18 cellular contexts compared by ENCODE assay signal in the genomic region with DNA sequence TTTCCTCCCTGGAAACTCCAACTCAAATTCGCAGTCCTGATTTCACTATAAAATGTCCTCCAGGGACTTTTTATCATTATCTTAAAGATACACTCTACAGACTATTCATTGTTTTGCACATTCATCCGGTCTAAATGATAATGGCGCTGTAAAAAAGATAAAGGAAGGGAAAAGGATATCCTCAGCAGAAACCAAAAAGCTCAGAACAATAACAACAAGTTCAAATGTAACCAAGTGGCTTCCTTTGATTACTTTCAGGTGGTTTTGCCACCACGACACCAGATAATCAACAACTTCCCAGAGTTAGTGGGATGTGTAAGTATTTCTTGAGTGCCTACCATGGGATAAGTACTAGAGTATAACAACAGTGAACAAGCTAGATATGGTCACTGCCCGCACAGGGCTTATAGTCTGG. TPM values are rescaled to one million over a fixed set of nuclear protein-coding genes. Genes with fewer than 3 reads are reported as not detected.
DNase-seq lines count a peak whose midpoint lies in the region; ATAC-seq, FAIRE-seq and TF ChIP-seq lines count a peak whose summit lies in the region.
"Had no signal": no experiment of that assay in that cellular context is flagged by ENCODE, and none has a peak within 500 bp of the region (broad histone marks: within the 10 kb centered on the region; RNA-seq: fewer than 3 reads in every experiment).

No MANE protein-coding gene starts in this region.

- H3K79me2 ChIP-seq in endothelial cell of umbilical vein (ENCODE audit: control insufficient read depth, insufficient read depth, low read length) = peaks cover 3% of the 10 kb centered on the region

- H3K36me3 ChIP-seq in CD4-positive, CD25-positive, alpha-beta regulatory T cell (ENCODE audit: control insufficient read depth, insufficient read depth, low read length) = no peaks in the 10 kb centered on the region
- no peaks in the 10 kb centered on the region for H3K36me3 ChIP-seq in CD8-positive, alpha-beta T cell (ENCODE audit: insufficient read depth, low read length)
- H3K36me3 ChIP-seq in endothelial cell of umbilical vein (ENCODE audit: control insufficient read depth in 2 of 2, extremely low read depth in 1 of 2, insufficient read depth in 2 of 2, low read length in 2 of 2) = no peaks in the 10 kb centered on the region
- H3K36me3 ChIP-seq: SJSA1 had no signal

- TF ChIP-seq CTCF in CD8-positive, alpha-beta T cell (IDR thresholded peaks at IDR 0.05) = no peak
- no peak for TF ChIP-seq CTCF in activated CD8-positive, alpha-beta T cell treated with anti-CD3 and anti-CD28 coated beads for 36 hours (IDR thresholded peaks at IDR 0.05)
- no peak for TF ChIP-seq CTCF in endothelial cell of umbilical vein (IDR thresholded peaks at IDR 0.05; ENCODE audit: extremely low read depth in 1 of 2, insufficient read depth in 1 of 2, low read depth in 1 of 2, low read length in 2 of 2)

- TF ChIP-seq POLR2A in endothelial cell of umbilical vein (IDR thresholded peaks at IDR 0.05; ENCODE audit: low read depth, low read length) = peak; percentile 41

- peak overlapping the region in 1 of 3 donors; percentile 22 for H3K27ac Mint-ChIP-seq in CD4-positive, CD25-positive, alpha-beta regulatory T cell
- peak overlapping the region; percentile 41 for H3K27ac Mint-ChIP-seq in CD8-positive, alpha-beta T cell
- peak overlapping the region; percentile 50 for H3K27ac Mint-ChIP-seq in activated CD8-positive, alpha-beta T cell treated with anti-CD3 and anti-CD28 coated beads for 36 hours
- H3K27ac Mint-ChIP-seq: natural killer cell treated with Interleukin-12 subunit alpha and Interleukin-12 subunit beta and Interleukin-15 and Interleukin-18, amount 100 ng/mL, for 72 hours had no signal

- intact Hi-C loops in CD8-positive, alpha-beta T cell (cut with DNase I, micrococcal nuclease) = no loop called here
- intact Hi-C loops in activated CD8-positive, alpha-beta T cell treated with anti-CD3 and anti-CD28 coated beads for 36 hours (cut with micrococcal nuclease) = no loop called here
- intact Hi-C loops in endothelial cell of umbilical vein (cut with micrococcal nuclease) = loop anchor here (1.0 kb wide), 2 partner anchors 9 to 26 kb away; a partner anchor contains a TSS

- H3K4me2 ChIP-seq in endothelial cell of umbilical vein (ENCODE audit: insufficient read depth, low read length) = peak overlapping the region; percentile 14

- POLR2A ChIA-PET in CD8-positive, alpha-beta T cell (lab: Charles Lee) = interaction anchor here (1.4 to 1.6 kb wide), 2 partner anchors 26 to 27 kb away, joined by 4 to 5 read pairs; a partner anchor contains a TSS
- POLR2A ChIA-PET in activated CD8-positive, alpha-beta T cell treated with anti-CD3 and anti-CD28 coated beads for 36 hours (lab: Charles Lee) = interaction anchor here (0.6 to 0.9 kb wide), 2 partner anchors 27 to 375 kb away, joined by 3 read pairs; a partner anchor contains a TSS
- POLR2A ChIA-PET in endothelial cell of umbilical vein (lab: Charles Lee) = interaction anchor here (0.6 to 1.0 kb wide), 2 partner anchors 10 to 20 kb away, joined by 3 read pairs; no protein-coding TSS in a partner anchor

- peak in 2 of 3 donors; percentile 8 to 44 for DNase-seq in CD4-positive, CD25-positive, alpha-beta regulatory T cell
- DNase-seq in CD8-positive, alpha-beta T cell = no peak
- DNase-seq in activated CD8-positive, alpha-beta T cell treated with anti-CD3 and anti-CD28 coated beads for 36 hours = no peak
- DNase-seq in endothelial cell of umbilical vein (ENCODE audit: low read depth, low spot score) (peak; percentile 74), NCI-H446 treated with DMSO at 0.1 percent for 48 hours (lab: John Stamatoyannopoulos, UW) (no peak)
- DNase-seq: amniotic stem cell; DMS 273 treated with DMSO at 0.1 percent for 48 hours; hypothalamus; kidney; NCI-H1105; NCI-H526 treated with DMSO at 0.1 percent for 48 hours; stimulated activated CD4-positive, alpha-beta T cell treated with anti-CD3 and anti-CD28 coated beads, Interleukin-2, amount 100 ng/mL, for 48 hours had no signal

- FAIRE-seq in endothelial cell of umbilical vein (lab: Jason Lieb, UNC) = peak; percentile 79
- FAIRE-seq: endometrium, GM12891, kidney had no signal

- H3K4me1 Mint-ChIP-seq in CD4-positive, CD25-positive, alpha-beta regulatory T cell = peaks cover 16 to 35% (median 21%) of the 10 kb centered on the region in 4 donors
- H3K4me1 Mint-ChIP-seq in CD8-positive, alpha-beta T cell (ENCODE audit: low read depth) = peaks cover 35% of the 10 kb centered on the region
- H3K4me1 Mint-ChIP-seq in activated CD8-positive, alpha-beta T cell treated with anti-CD3 and anti-CD28 coated beads for 36 hours (ENCODE audit: low read depth) = peaks cover 26% of the 10 kb centered on the region

- H2AFZ ChIP-seq in endothelial cell of umbilical vein (ENCODE audit: low read depth, low read length) = no peak overlapping the region

- H3K36me3 Mint-ChIP-seq in CD4-positive, CD25-positive, alpha-beta regulatory T cell = peaks cover 10% of the 10 kb centered on the region
- peaks cover 13% of the 10 kb centered on the region for H3K36me3 Mint-ChIP-seq in CD8-positive, alpha-beta T cell
- H3K36me3 Mint-ChIP-seq in activated CD8-positive, alpha-beta T cell treated with anti-CD3 and anti-CD28 coated beads for 36 hours (ENCODE audit: low read depth) = peaks cover 22% of the 10 kb centered on the region

- no peaks in the 10 kb centered on the region for H3K27me3 ChIP-seq in CD4-positive, CD25-positive, alpha-beta regulatory T cell (ENCODE audit: control insufficient read depth, insufficient read depth, low read length)
- H3K27me3 ChIP-seq in CD8-positive, alpha-beta T cell (ENCODE audit: insufficient read depth, low read length) = no peaks in the 10 kb centered on the region
- H3K27me3 ChIP-seq in endothelial cell of umbilical vein (ENCODE audit: control insufficient read depth in 2 of 2, insufficient read depth in 2 of 2, low read length in 2 of 2) = no peaks in the 10 kb centered on the region
- H3K27me3 ChIP-seq: SJSA1 had no signal

- no peak overlapping the region for H3K9ac ChIP-seq in endothelial cell of umbilical vein (replicated peaks; ENCODE audit: extremely low read depth, insufficient read depth, low read length)

- H3K27ac ChIP-seq in CD4-positive, CD25-positive, alpha-beta regulatory T cell (ENCODE audit: insufficient read depth, low read length, poor library complexity, severe bottlenecking) = no peak overlapping the region
- H3K27ac ChIP-seq in CD8-positive, alpha-beta T cell (ENCODE audit: low read depth, low read length) = no peak overlapping the region
- no peak overlapping the region for H3K27ac ChIP-seq in endothelial cell of umbilical vein (ENCODE audit: insufficient read depth, low read depth, low read length)
- H3K27ac ChIP-seq: SJSA1 had no signal

- H4K20me1 ChIP-seq in endothelial cell of umbilical vein (replicated peaks; ENCODE audit: control insufficient read depth, extremely low read depth, insufficient read depth, low read length) = no peaks in the 10 kb centered on the region

- H3K9me3 Mint-ChIP-seq in CD4-positive, CD25-positive, alpha-beta regulatory T cell = peaks cover 0 to 10% (median 2%) of the 10 kb centered on the region in 7 donors
- H3K9me3 Mint-ChIP-seq in CD8-positive, alpha-beta T cell = no peaks in the 10 kb centered on the region
- H3K9me3 Mint-ChIP-seq in activated CD8-positive, alpha-beta T cell treated with anti-CD3 and anti-CD28 coated beads for 36 hours = peaks cover 19% of the 10 kb centered on the region
- H3K9me3 Mint-ChIP-seq: natural killer cell treated with Interleukin-12 subunit alpha and Interleukin-12 subunit beta and Interleukin-15 and Interleukin-18, amount 100 ng/mL, for 72 hours had no signal

- ATAC-seq in CD4-positive, CD25-positive, alpha-beta regulatory T cell (ENCODE audit: low read depth in 2 of 2) = peak; percentile 45 to 46
- no peak for ATAC-seq in CD8-positive, alpha-beta T cell
- peak; percentile 39 for ATAC-seq in activated CD8-positive, alpha-beta T cell treated with anti-CD3 and anti-CD28 coated beads for 36 hours
- ATAC-seq in HG02981 (IDR thresholded peaks at IDR 0.05; ENCODE audit: unreplicated experiment) = no peak
- no peak for ATAC-seq in GM18517 (IDR thresholded peaks at IDR 0.05; ENCODE audit: unreplicated experiment)
- ATAC-seq: natural killer cell treated with Interleukin-12 subunit alpha and Interleukin-12 subunit beta and Interleukin-15 and Interleukin-18, amount 100 ng/mL, for 72 hours had no signal

- peak overlapping the region; percentile 24 for H3K4me3 ChIP-seq in CD4-positive, CD25-positive, alpha-beta regulatory T cell (ENCODE audit: low read depth, low read length)
- no peak overlapping the region for H3K4me3 ChIP-seq in CD8-positive, alpha-beta T cell (ENCODE audit: low read depth, low read length)
- no peak overlapping the region for H3K4me3 ChIP-seq in endothelial cell of umbilical vein (replicated peaks in 1 of 3; ENCODE audit: insufficient read depth in 1 of 3, low read depth in 1 of 3, low read length in 3 of 3)
- H3K4me3 ChIP-seq: SJSA1 had no signal

- dilution Hi-C loops in endothelial cell of umbilical vein (cut with MboI; ENCODE audit: extremely low pct_ligation_motif_present, low sequenced_read_pairs) = no loop called here

- BruUV-seq in endothelial cell of umbilical vein (replicated peaks; lab: Mats Ljungman, UMichigan) = no TSS peak

- peaks cover 16% of the 10 kb centered on the region for H3K4me1 ChIP-seq in CD4-positive, CD25-positive, alpha-beta regulatory T cell (ENCODE audit: control insufficient read depth, insufficient read depth, low read length, poor library complexity, severe bottlenecking)
- peaks cover 10% of the 10 kb centered on the region for H3K4me1 ChIP-seq in CD8-positive, alpha-beta T cell (ENCODE audit: insufficient read depth, low read length)
- peaks cover 23% of the 10 kb centered on the region for H3K4me1 ChIP-seq in endothelial cell of umbilical vein (ENCODE audit: control insufficient read depth, extremely low read depth, insufficient read depth, low read length)
- H3K4me1 ChIP-seq: SJSA1 had no signal

- H3K27me3 Mint-ChIP-seq in CD4-positive, CD25-positive, alpha-beta regulatory T cell = no peaks in the 10 kb centered on the region
- H3K27me3 Mint-ChIP-seq in CD8-positive, alpha-beta T cell (ENCODE audit: low read depth) = no peaks in the 10 kb centered on the region
- no peaks in the 10 kb centered on the region for H3K27me3 Mint-ChIP-seq in activated CD8-positive, alpha-beta T cell treated with anti-CD3 and anti-CD28 coated beads for 36 hours
- H3K27me3 Mint-ChIP-seq: natural killer cell treated with Interleukin-12 subunit alpha and Interleukin-12 subunit beta and Interleukin-15 and Interleukin-18, amount 100 ng/mL, for 72 hours had no signal

- H3K9me1 ChIP-seq in endothelial cell of umbilical vein (replicated peaks; ENCODE audit: control insufficient read depth, extremely low read depth, insufficient read depth, low read length) = no peaks in the 10 kb centered on the region

- CTCF ChIA-PET in CD8-positive, alpha-beta T cell (lab: Charles Lee) = no interaction called here
- CTCF ChIA-PET in activated CD8-positive, alpha-beta T cell treated with anti-CD3 and anti-CD28 coated beads for 36 hours (lab: Charles Lee) = no interaction called here
- CTCF ChIA-PET in endothelial cell of umbilical vein (lab: Charles Lee) = interaction anchor here (1.2 to 2.4 kb wide), 3 partner anchors 15 to 98 kb away, joined by 4 to 10 read pairs (median 5); a partner anchor contains a TSS

- no peaks in the 10 kb centered on the region for H3K9me3 ChIP-seq in CD4-positive, CD25-positive, alpha-beta regulatory T cell (ENCODE audit: control insufficient read depth in 2 of 2, low read length in 2 of 2)
- no peaks in the 10 kb centered on the region for H3K9me3 ChIP-seq in CD8-positive, alpha-beta T cell (ENCODE audit: low read length)
- no peaks in the 10 kb centered on the region for H3K9me3 ChIP-seq in endothelial cell of umbilical vein (replicated peaks; ENCODE audit: control insufficient read depth, insufficient read depth, low read length)
- H3K9me3 ChIP-seq: SJSA1 had no signal

- peak overlapping the region in 1 of 4 donors; percentile 8 for H3K4me3 Mint-ChIP-seq in CD4-positive, CD25-positive, alpha-beta regulatory T cell
- no peak overlapping the region for H3K4me3 Mint-ChIP-seq in CD8-positive, alpha-beta T cell
- H3K4me3 Mint-ChIP-seq in activated CD8-positive, alpha-beta T cell treated with anti-CD3 and anti-CD28 coated beads for 36 hours = no peak overlapping the region
- H3K4me3 Mint-ChIP-seq: natural killer cell treated with Interleukin-12 subunit alpha and Interleukin-12 subunit beta and Interleukin-15 and Interleukin-18, amount 100 ng/mL, for 72 hours had no signal

RNA-seq across cellular contexts. Expression of a gene that starts 26.3 kb away (rescaled TPM):
- total RNA-seq in CD4-positive, CD25-positive, alpha-beta regulatory T cell = 19.7 TPM
- 10 to 100 TPM; 27.4 to 41.9 (median 32.8) TPM for polyA plus RNA-seq in CD4-positive, CD25-positive, alpha-beta regulatory T cell
- 10 to 100 TPM; 23.9 to 27.8 TPM for total RNA-seq in CD8-positive, alpha-beta T cell
- total RNA-seq in activated CD8-positive, alpha-beta T cell treated with anti-CD3 and anti-CD28 coated beads for 36 hours = 10 to 100 TPM; 21.8 to 29.9 TPM
- total RNA-seq in endothelial cell of umbilical vein = 149 and 170 TPM in 2 replicates
- 265 and 277 TPM in 2 replicates for polyA plus RNA-seq in endothelial cell of umbilical vein
- polyA plus RNA-seq in endothelial cell of umbilical vein (2011; cell fraction: cytosol; rRNA removed) = 205 and 236 TPM in 2 replicates
- polyA plus RNA-seq in endothelial cell of umbilical vein (2011; cell fraction: nucleus; rRNA removed) = 104 and 123 TPM in 2 replicates
- polyA plus RNA-seq in endothelial cell of umbilical vein (2012) = 187 and 209 TPM in 2 replicates
- polyA minus RNA-seq in endothelial cell of umbilical vein = 189 TPM in 2 replicates
- polyA minus RNA-seq in endothelial cell of umbilical vein (2011; cell fraction: cytosol; rRNA and poly(A)+ RNA removed) = 20.6 TPM
- polyA minus RNA-seq in endothelial cell of umbilical vein (2011; cell fraction: nucleus; rRNA and poly(A)+ RNA removed) = 69.7 and 81.6 TPM in 2 replicates

RNA-seq across cellular contexts. Expression of a gene that starts 27.6 kb away (rescaled TPM):
- total RNA-seq in CD4-positive, CD25-positive, alpha-beta regulatory T cell = 2.2 TPM
- polyA plus RNA-seq in CD4-positive, CD25-positive, alpha-beta regulatory T cell = 1 to 10 TPM in 3 of 4 donors, under 1 TPM in 1; 0.86 to 2.8 (median 1.3) TPM
- total RNA-seq in CD8-positive, alpha-beta T cell = 1 to 10 TPM; 1.5 to 2.3 TPM
- 10 to 100 TPM; 19.5 to 22.3 TPM for total RNA-seq in activated CD8-positive, alpha-beta T cell treated with anti-CD3 and anti-CD28 coated beads for 36 hours
- total RNA-seq in endothelial cell of umbilical vein = 8.5 and 9.2 TPM in 2 replicates
- 3.5 and 4.5 TPM in 2 replicates for polyA plus RNA-seq in endothelial cell of umbilical vein
- 6.4 and 6.8 TPM in 2 replicates for polyA plus RNA-seq in endothelial cell of umbilical vein (2011; cell fraction: cytosol; rRNA removed)
- polyA plus RNA-seq in endothelial cell of umbilical vein (2011; cell fraction: nucleus; rRNA removed) = 4.7 and 5.0 TPM in 2 replicates
- 7.7 and 11.7 TPM in 2 replicates for polyA plus RNA-seq in endothelial cell of umbilical vein (2012)
- polyA minus RNA-seq in endothelial cell of umbilical vein = 7.2 and 8.6 TPM in 2 replicates
- 15.7 TPM for polyA minus RNA-seq in endothelial cell of umbilical vein (2011; cell fraction: cytosol; rRNA and poly(A)+ RNA removed)
- 2.5 and 4.1 TPM in 2 replicates for polyA minus RNA-seq in endothelial cell of umbilical vein (2011; cell fraction: nucleus; rRNA and poly(A)+ RNA removed)

Comparison
In these comparisons a context has a peak if more than half of its experiments do, and no peak if none do; other contexts are left out.
1. ATAC-seq: peak in CD4-positive, CD25-positive, alpha-beta regulatory T cell (2 of 2) and activated CD8-positive, alpha-beta T cell treated with anti-CD3 and anti-CD28 coated beads for 36 hours (single experiment); none in CD8-positive, alpha-beta T cell (single experiment), HG02981 (single experiment) and GM18517 (single experiment).
2. DNase-seq: peak in CD4-positive, CD25-positive, alpha-beta regulatory T cell (2 of 3) and endothelial cell of umbilical vein (single experiment); none in CD8-positive, alpha-beta T cell (0 of 7), activated CD8-positive, alpha-beta T cell treated with anti-CD3 and anti-CD28 coated beads for 36 hours (single experiment) and NCI-H446 treated with DMSO at 0.1 percent for 48 hours (single experiment).